In genomic region chr9:102225806-102226441, GRCh38 we compare ENCODE assay signal across 2 cellular contexts.
TF ChIP-seq lines count a peak whose summit lies in the region.

No MANE protein-coding gene starts in this region.

TF ChIP-seq in IMR-90, 13 proteins besides CTCF, POLR2A, EP300 and RAD21 (continued from another document):
- TF ChIP-seq SMC3 (IDR thresholded peaks at IDR 0.05; ENCODE audit: low read depth, low read length), result no peak
- no peak for TF ChIP-seq FOS (IDR thresholded peaks at IDR 0.05; ENCODE audit: low read depth, low read length)
- TF ChIP-seq CEBPB (IDR thresholded peaks at IDR 0.05; ENCODE audit: low read depth, low read length), result no peak
- no peak for TF ChIP-seq RCOR1 (IDR thresholded peaks at IDR 0.05; ENCODE audit: insufficient replicate concordance, low read length)
TF ChIP-seq in IMR-90: peak in this region for 1.

TF ChIP-seq in K562, 482 proteins besides CTCF, POLR2A, EP300 and RAD21 (continued from another document):
- TF ChIP-seq, protein P1, sequence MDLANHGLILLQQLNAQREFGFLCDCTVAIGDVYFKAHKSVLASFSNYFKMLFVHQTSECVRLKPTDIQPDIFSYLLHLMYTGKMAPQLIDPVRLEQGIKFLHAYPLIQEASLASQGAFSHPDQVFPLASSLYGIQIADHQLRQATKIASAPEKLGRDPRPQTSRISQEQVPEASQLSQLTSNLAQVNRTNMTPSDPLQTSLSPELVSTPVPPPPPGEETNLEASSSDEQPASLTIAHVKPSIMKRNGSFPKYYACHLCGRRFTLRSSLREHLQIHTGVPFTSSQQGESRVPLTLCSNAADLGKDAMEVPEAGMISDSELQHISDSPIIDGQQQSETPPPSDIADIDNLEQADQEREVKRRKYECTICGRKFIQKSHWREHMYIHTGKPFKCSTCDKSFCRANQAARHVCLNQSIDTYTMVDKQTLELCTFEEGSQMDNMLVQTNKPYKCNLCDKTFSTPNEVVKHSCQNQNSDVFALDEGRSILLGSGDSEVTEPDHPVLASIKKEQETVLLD (IDR thresholded peaks at IDR 0.05), result no peak
- TF ChIP-seq C11orf30 (IDR thresholded peaks at IDR 0.05; ENCODE audit: low read depth) (peak; percentile 76), KLF1 (tag; IDR thresholded peaks at IDR 0.05) (no peak)
- TF ChIP-seq, protein P2, sequence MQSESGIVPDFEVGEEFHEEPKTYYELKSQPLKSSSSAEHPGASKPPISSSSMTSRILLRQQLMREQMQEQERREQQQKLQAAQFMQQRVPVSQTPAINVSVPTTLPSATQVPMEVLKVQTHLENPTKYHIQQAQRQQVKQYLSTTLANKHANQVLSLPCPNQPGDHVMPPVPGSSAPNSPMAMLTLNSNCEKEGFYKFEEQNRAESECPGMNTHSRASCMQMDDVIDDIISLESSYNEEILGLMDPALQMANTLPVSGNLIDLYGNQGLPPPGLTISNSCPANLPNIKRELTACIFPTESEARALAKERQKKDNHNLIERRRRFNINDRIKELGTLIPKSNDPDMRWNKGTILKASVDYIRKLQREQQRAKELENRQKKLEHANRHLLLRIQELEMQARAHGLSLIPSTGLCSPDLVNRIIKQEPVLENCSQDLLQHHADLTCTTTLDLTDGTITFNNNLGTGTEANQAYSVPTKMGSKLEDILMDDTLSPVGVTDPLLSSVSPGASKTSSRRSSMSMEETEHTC (IDR thresholded peaks at IDR 0.05), result no peak
TF ChIP-seq in K562: peak in this region for 5.
